20 cellular contexts compared by ENCODE assay signal in the genomic region with DNA sequence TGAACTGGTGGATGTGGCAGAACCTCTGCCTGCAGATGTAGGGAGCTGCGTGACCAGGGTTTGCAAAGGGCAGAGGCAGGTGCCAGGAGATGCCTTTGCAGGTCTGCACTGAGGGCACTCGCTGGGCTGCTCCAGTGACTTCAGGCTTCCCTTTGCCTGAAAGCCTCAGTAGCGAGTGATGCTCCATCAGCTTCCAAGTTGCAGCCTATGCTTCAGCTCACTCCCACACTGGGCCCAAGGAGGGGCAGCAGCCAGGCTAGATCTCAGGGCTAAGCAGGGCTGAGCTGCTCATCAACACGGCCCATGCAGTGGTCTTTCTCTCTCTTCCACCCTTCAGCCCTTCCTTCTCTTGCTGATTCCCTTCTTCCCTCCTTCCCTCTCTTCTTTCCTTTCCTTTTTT.
DNase-seq lines count a peak whose midpoint lies in the region; ATAC-seq and TF ChIP-seq lines count a peak whose summit lies in the region.
"Had no signal": no experiment of that assay in that cellular context is flagged by ENCODE, and none has a peak within 500 bp of the region (broad histone marks: within the 10 kb centered on the region; RNA-seq: fewer than 3 reads in every experiment).

No MANE protein-coding gene starts in this region.

- intact Hi-C loops in activated CD8-positive, alpha-beta T cell treated with anti-CD3 and anti-CD28 coated beads for 36 hours (cut with micrococcal nuclease) = no loop called here
- intact Hi-C loops in MCF 10A (cut with micrococcal nuclease) = no loop called here

- H3K4me1 Mint-ChIP-seq in activated CD8-positive, alpha-beta T cell treated with anti-CD3 and anti-CD28 coated beads, Interleukin-2, amount 10 ng/mL, durations not matched to agents 7 days and 5 days (ENCODE audit: low read depth) = no peaks in the 10 kb centered on the region
- peaks cover 5% of the 10 kb centered on the region for H3K4me1 Mint-ChIP-seq in activated CD8-positive, alpha-beta T cell treated with anti-CD3 and anti-CD28 coated beads for 36 hours (ENCODE audit: low read depth)
- H3K4me1 Mint-ChIP-seq in CD8-positive, alpha-beta memory T cell = peaks cover 16 to 28% (median 25%) of the 10 kb centered on the region in 3 donors
- peaks cover 9% of the 10 kb centered on the region for H3K4me1 Mint-ChIP-seq in MCF 10A (ENCODE audit: insufficient read depth, unreplicated experiment)

- H3K4me3 Mint-ChIP-seq in activated CD8-positive, alpha-beta T cell treated with anti-CD3 and anti-CD28 coated beads, Interleukin-2, amount 10 ng/mL, durations not matched to agents 7 days and 5 days = no peak overlapping the region
- no peak overlapping the region for H3K4me3 Mint-ChIP-seq in activated CD8-positive, alpha-beta T cell treated with anti-CD3 and anti-CD28 coated beads for 36 hours
- no peak overlapping the region for H3K4me3 Mint-ChIP-seq in CD8-positive, alpha-beta memory T cell
- H3K4me3 Mint-ChIP-seq in MCF 10A (ENCODE audit: unreplicated experiment) = no peak overlapping the region
- H3K4me3 Mint-ChIP-seq: H9, HFFc6 had no signal

- H3K27ac ChIP-seq in RWPE2 (ENCODE audit: poor library complexity, severe bottlenecking) = no peak overlapping the region
- H3K27ac ChIP-seq in CD8-positive, alpha-beta memory T cell (ENCODE audit: low read depth, low read length) = no peak overlapping the region
- H3K27ac ChIP-seq: 22Rv1, GM23248 had no signal

- peak; percentile 19 for ATAC-seq in activated CD8-positive, alpha-beta T cell treated with anti-CD3 and anti-CD28 coated beads, Interleukin-2, amount 10 ng/mL, durations not matched to agents 7 days and 5 days
- ATAC-seq in activated CD8-positive, alpha-beta T cell treated with anti-CD3 and anti-CD28 coated beads for 36 hours = no peak
- ATAC-seq in RWPE2 (ENCODE audit: low read depth) = peak; percentile 59; the same call in 2 of the 3 replicates
- no peak for ATAC-seq in GM21423 (IDR thresholded peaks at IDR 0.05; ENCODE audit: unreplicated experiment)
- ATAC-seq: GM12878, HCT116 had no signal

- H3K4me3 ChIP-seq in RWPE2 (ENCODE audit: severe bottlenecking) = no peak overlapping the region
- no peak overlapping the region for H3K4me3 ChIP-seq in CD8-positive, alpha-beta memory T cell (ENCODE audit: low read length)
- H3K4me3 ChIP-seq: GM12878, GM23248 had no signal

- peaks cover 15% of the 10 kb centered on the region for H3K27me3 Mint-ChIP-seq in activated CD8-positive, alpha-beta T cell treated with anti-CD3 and anti-CD28 coated beads, Interleukin-2, amount 10 ng/mL, durations not matched to agents 7 days and 5 days (ENCODE audit: low read depth)
- H3K27me3 Mint-ChIP-seq in activated CD8-positive, alpha-beta T cell treated with anti-CD3 and anti-CD28 coated beads for 36 hours = peaks cover 2% of the 10 kb centered on the region
- peaks cover 23 to 48% of the 10 kb centered on the region in 2 donors for H3K27me3 Mint-ChIP-seq in CD8-positive, alpha-beta memory T cell
- peaks cover 18% of the 10 kb centered on the region for H3K27me3 Mint-ChIP-seq in MCF 10A (ENCODE audit: insufficient read depth, unreplicated experiment)

- no peaks in the 10 kb centered on the region for H3K4me1 ChIP-seq in RWPE2 (ENCODE audit: insufficient read depth, poor library complexity, severe bottlenecking)
- no peaks in the 10 kb centered on the region for H3K4me1 ChIP-seq in CD8-positive, alpha-beta memory T cell (ENCODE audit: insufficient read depth, low read length)
- H3K4me1 ChIP-seq: Caco-2 had no signal

- DNase-seq in activated CD8-positive, alpha-beta T cell treated with anti-CD3 and anti-CD28 coated beads, Interleukin-2, amount 10 ng/mL, durations not matched to agents 7 days and 5 days = no peak
- no peak for DNase-seq in activated CD8-positive, alpha-beta T cell treated with anti-CD3 and anti-CD28 coated beads for 36 hours
- DNase-seq in RWPE2 (ENCODE audit: low spot score) (no peak), left kidney (ENCODE audit: low read depth, low spot score) (peak; percentile 31), KG1 (lab: John Stamatoyannopoulos, UW) (no peak), MCF 10A (ENCODE audit: unreplicated experiment) (no peak)
- no peak for DNase-seq in CD8-positive, alpha-beta memory T cell
- DNase-seq: ACHN, C1 segment of cervical spinal cord, Caco-2, DMS153, DND-41, GM23248, H9, HFFc6 had no signal

- H3K9me3 ChIP-seq in RWPE2 (ENCODE audit: severe bottlenecking) = no peaks in the 10 kb centered on the region
- H3K9me3 ChIP-seq in CD8-positive, alpha-beta memory T cell (ENCODE audit: low read length) = no peaks in the 10 kb centered on the region
- H3K9me3 ChIP-seq: Caco-2 had no signal

- no peak overlapping the region for H3K27ac Mint-ChIP-seq in activated CD8-positive, alpha-beta T cell treated with anti-CD3 and anti-CD28 coated beads, Interleukin-2, amount 10 ng/mL, durations not matched to agents 7 days and 5 days
- H3K27ac Mint-ChIP-seq in activated CD8-positive, alpha-beta T cell treated with anti-CD3 and anti-CD28 coated beads for 36 hours = no peak overlapping the region
- H3K27ac Mint-ChIP-seq in CD8-positive, alpha-beta memory T cell = no peak overlapping the region
- no peak overlapping the region for H3K27ac Mint-ChIP-seq in MCF 10A (ENCODE audit: low read depth, unreplicated experiment)
- H3K27ac Mint-ChIP-seq: CD4-positive, alpha-beta memory T cell; H9; HFFc6 had no signal

- no peaks in the 10 kb centered on the region for H3K9me3 Mint-ChIP-seq in activated CD8-positive, alpha-beta T cell treated with anti-CD3 and anti-CD28 coated beads, Interleukin-2, amount 10 ng/mL, durations not matched to agents 7 days and 5 days (ENCODE audit: insufficient read depth)
- no peaks in the 10 kb centered on the region for H3K9me3 Mint-ChIP-seq in activated CD8-positive, alpha-beta T cell treated with anti-CD3 and anti-CD28 coated beads for 36 hours
- H3K9me3 Mint-ChIP-seq in CD8-positive, alpha-beta memory T cell = peaks cover 0 to 3% (median 0%) of the 10 kb centered on the region in 5 donors
- H3K9me3 Mint-ChIP-seq in MCF 10A (ENCODE audit: unreplicated experiment) = no peaks in the 10 kb centered on the region

- H3K27me3 ChIP-seq in RWPE2 (ENCODE audit: insufficient read depth, poor library complexity, severe bottlenecking) = no peaks in the 10 kb centered on the region
- H3K27me3 ChIP-seq in CD8-positive, alpha-beta memory T cell (ENCODE audit: insufficient read depth, low read length, poor library complexity, severe bottlenecking) = peaks cover 12% of the 10 kb centered on the region

- TF ChIP-seq CTCF in activated CD8-positive, alpha-beta T cell treated with anti-CD3 and anti-CD28 coated beads for 36 hours (IDR thresholded peaks at IDR 0.05) = no peak
- TF ChIP-seq CTCF in RWPE2 (IDR thresholded peaks at IDR 0.05; ENCODE audit: poor library complexity, severe bottlenecking) = no peak
- no peak for TF ChIP-seq CTCF in MCF 10A (IDR thresholded peaks at IDR 0.05; ENCODE audit: unreplicated experiment)

- no TSS peak for BruUV-seq in MCF 10A (replicated peaks; lab: Mats Ljungman, UMichigan)

- POLR2A ChIA-PET in activated CD8-positive, alpha-beta T cell treated with anti-CD3 and anti-CD28 coated beads, Interleukin-2, amount 10 ng/mL, durations not matched to agents 7 days and 5 days (lab: Charles Lee) = no interaction called here
- POLR2A ChIA-PET in activated CD8-positive, alpha-beta T cell treated with anti-CD3 and anti-CD28 coated beads for 36 hours (lab: Charles Lee) = no interaction called here
- POLR2A ChIA-PET in CD8-positive, alpha-beta memory T cell (lab: Charles Lee) = no interaction called here
- POLR2A ChIA-PET in MCF 10A (lab: Yijun Ruan, JAX) = no interaction called here

- CTCF ChIA-PET in activated CD8-positive, alpha-beta T cell treated with anti-CD3 and anti-CD28 coated beads, Interleukin-2, amount 10 ng/mL, durations not matched to agents 7 days and 5 days (lab: Charles Lee) = no interaction called here
- CTCF ChIA-PET in activated CD8-positive, alpha-beta T cell treated with anti-CD3 and anti-CD28 coated beads for 36 hours (lab: Charles Lee) = interaction anchor here (1.2 kb wide), 2 partner anchors 13 to 80 kb away, joined by 3 read pairs; no protein-coding TSS in a partner anchor
- CTCF ChIA-PET in CD8-positive, alpha-beta memory T cell (lab: Charles Lee) = no interaction called here
- CTCF ChIA-PET in MCF 10A (lab: Yijun Ruan, JAX) = no interaction called here

- no peaks in the 10 kb centered on the region for H3K36me3 Mint-ChIP-seq in activated CD8-positive, alpha-beta T cell treated with anti-CD3 and anti-CD28 coated beads, Interleukin-2, amount 10 ng/mL, durations not matched to agents 7 days and 5 days (ENCODE audit: low read depth)
- no peaks in the 10 kb centered on the region for H3K36me3 Mint-ChIP-seq in activated CD8-positive, alpha-beta T cell treated with anti-CD3 and anti-CD28 coated beads for 36 hours (ENCODE audit: low read depth)
- H3K36me3 Mint-ChIP-seq in CD8-positive, alpha-beta memory T cell = peaks cover 0 to 6% (median 0%) of the 10 kb centered on the region in 3 donors
- no peaks in the 10 kb centered on the region for H3K36me3 Mint-ChIP-seq in MCF 10A (ENCODE audit: insufficient read depth, unreplicated experiment)

- no peaks in the 10 kb centered on the region for H3K36me3 ChIP-seq in RWPE2 (ENCODE audit: low read depth)
- H3K36me3 ChIP-seq in CD8-positive, alpha-beta memory T cell (ENCODE audit: insufficient read depth, low read length) = no peaks in the 10 kb centered on the region

Comparison
In these comparisons a context has a peak if more than half of its experiments do, and no peak if none do; other contexts are left out.
1. ATAC-seq: peak in activated CD8-positive, alpha-beta T cell treated with anti-CD3 and anti-CD28 coated beads, Interleukin-2, amount 10 ng/mL, durations not matched to agents 7 days and 5 days (single experiment) and RWPE2 (single experiment); none in activated CD8-positive, alpha-beta T cell treated with anti-CD3 and anti-CD28 coated beads for 36 hours (single experiment) and GM21423 (single experiment).